In the genomic region with DNA sequence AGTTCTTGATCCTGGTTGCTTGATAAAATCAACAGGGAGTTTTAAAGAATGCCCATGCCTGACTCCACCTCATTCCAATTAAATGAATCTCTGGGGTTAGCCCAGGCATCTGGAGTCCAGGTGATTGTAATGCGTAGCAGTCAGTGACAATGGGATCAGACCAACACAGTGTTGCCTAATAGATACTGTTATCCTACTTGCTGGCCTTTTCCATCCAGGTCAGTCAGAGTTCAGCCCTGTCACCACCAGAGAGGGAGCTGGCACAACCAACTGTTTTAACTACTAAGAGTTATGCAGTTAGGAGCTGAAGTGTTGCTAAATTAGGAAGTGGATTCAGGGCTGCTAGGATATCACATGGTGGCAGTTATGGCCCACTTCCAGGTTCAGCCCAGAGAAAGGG, we compare ENCODE assay signal across 8 cellular contexts.
DNase-seq lines count a peak whose midpoint lies in the region; ATAC-seq and FAIRE-seq lines count a peak whose summit lies in the region.

No MANE protein-coding gene starts in this region.

- H3K27ac ChIP-seq in rectal smooth muscle tissue (ENCODE audit: low read depth, low read length): peak overlapping the region; percentile 75
- H3K27ac ChIP-seq in small intestine (ENCODE audit: low read depth in 1 of 2, low read length in 1 of 2): no peak overlapping the region

- peaks cover 29% of the 10 kb centered on the region for H3K4me1 ChIP-seq in rectal smooth muscle tissue (ENCODE audit: control insufficient read depth, insufficient read depth, low read length)
- H3K4me1 ChIP-seq in small intestine (ENCODE audit: control insufficient read depth in 2 of 2, insufficient read depth in 1 of 2, low read depth in 1 of 2, low read length in 1 of 2): peaks cover 0 to 3% of the 10 kb centered on the region in 2 donors

- DNase-seq in H4 (ENCODE audit: low spot score): peak; percentile 64
- DNase-seq in RPMI7951 (ENCODE audit: low read depth): peak; percentile 92
- DNase-seq in fibroblast of peridontal ligament (ENCODE audit: extremely low read depth): peak; percentile 56
- no peak for DNase-seq in small intestine
- no peak for DNase-seq in hippocampal formation (lab: John Stamatoyannopoulos, UW)

- H3K9me3 ChIP-seq in small intestine (ENCODE audit: control insufficient read depth, low read depth): no peaks in the 10 kb centered on the region

- H3K4me3 ChIP-seq in rectal smooth muscle tissue (ENCODE audit: low read length) (no peak overlapping the region), small intestine (ENCODE audit: low read depth in 1 of 2, low read length in 2 of 2) (no peak overlapping the region)

- no peak for FAIRE-seq in small intestine (lab: Jason Lieb, UNC)

- 62 to 97% (median 79%) methylated on average over 1 of the region's 1 CpG for WGBS in small intestine, 3 donors

- H3K27me3 ChIP-seq in rectal smooth muscle tissue (ENCODE audit: control insufficient read depth, insufficient read depth, low read length) (no peaks in the 10 kb centered on the region), small intestine (ENCODE audit: control insufficient read depth in 2 of 2, insufficient read depth in 2 of 2, low read length in 2 of 2) (no peaks in the 10 kb centered on the region)

- H3K9ac ChIP-seq in rectal smooth muscle tissue (ENCODE audit: low read length): no peak overlapping the region

- no peak for ATAC-seq in HG03097 (IDR thresholded peaks at IDR 0.05; ENCODE audit: low FRiP score, unreplicated experiment)
- no peak for ATAC-seq in GM21723 (IDR thresholded peaks at IDR 0.05; ENCODE audit: unreplicated experiment)

- H3K36me3 ChIP-seq in rectal smooth muscle tissue (ENCODE audit: control insufficient read depth, insufficient read depth, low read length) (peaks cover 9% of the 10 kb centered on the region), small intestine (ENCODE audit: control insufficient read depth in 2 of 2, insufficient read depth in 2 of 2, low read length in 2 of 2) (no peaks in the 10 kb centered on the region)

Comparison
In these comparisons a context has a peak if more than half of its experiments do, and no peak if none do; other contexts are left out.
1. DNase-seq: peak in H4 (single experiment), RPMI7951 (single experiment) and fibroblast of peridontal ligament (single experiment); none in small intestine (single experiment) and hippocampal formation (0 of 2).